ENCODE assay signal across 21 cellular contexts in the genomic region with DNA sequence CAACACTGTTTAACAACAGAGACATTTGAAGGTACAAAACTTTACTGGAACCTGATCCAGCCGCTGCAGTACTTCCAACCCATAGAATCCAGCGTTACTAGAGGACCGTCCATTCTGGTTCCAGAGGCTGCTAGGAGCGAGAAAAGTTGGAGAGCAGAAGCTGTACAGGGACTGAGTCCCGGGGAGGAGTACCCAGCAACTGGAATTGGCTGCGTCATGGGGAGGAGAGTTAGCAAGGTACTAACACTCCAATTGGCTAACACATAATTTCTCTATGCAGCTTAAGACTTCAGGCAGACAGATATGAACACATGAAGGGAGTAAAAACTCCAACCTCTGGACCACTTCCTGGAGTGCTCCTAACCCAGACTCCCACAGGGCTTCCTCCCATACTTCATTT. TPM values are rescaled to one million over a fixed set of nuclear protein-coding genes. Genes with fewer than 3 reads are reported as not detected.
A peak's percentile ranks its signal among the peaks of the same experiment; 100 is the strongest.
DNase-seq lines count a peak whose midpoint lies in the region; ATAC-seq and TF ChIP-seq lines count a peak whose summit lies in the region.
"Had no signal": no experiment of that assay in that cellular context is flagged by ENCODE, and none has a peak within 500 bp of the region (broad histone marks: within the 10 kb centered on the region; RNA-seq: fewer than 3 reads in every experiment).

No MANE protein-coding gene starts in this region.

- CTCF ChIA-PET in activated CD8-positive, alpha-beta memory T cell treated with anti-CD3 and anti-CD28 coated beads, Interleukin-2, amount 10 ng/mL, durations not matched to agents 7 days and 5 days (lab: Charles Lee), result interaction anchor here (1.5 kb wide), 1 partner anchor 26 kb away, joined by 5 read pairs; no protein-coding TSS in a partner anchor
- CTCF ChIA-PET in IMR-90 (lab: Yijun Ruan, JAX), result no interaction called here

- peaks cover 16% of the 10 kb centered on the region for H3K36me3 ChIP-seq in IMR-90 (ENCODE audit: control insufficient read depth, insufficient read depth, low read length)
- H3K36me3 ChIP-seq: BLaER1 had no signal

- peak overlapping the region; percentile 91 for H2BK120ac ChIP-seq in IMR-90 (ENCODE audit: low read depth, low read length)

- no TSS peak for BruUV-seq in IMR-90 (replicated peaks; lab: Mats Ljungman, UMichigan)

- H3K27me3 Mint-ChIP-seq in activated CD8-positive, alpha-beta memory T cell treated with anti-CD3 and anti-CD28 coated beads, Interleukin-2, amount 10 ng/mL, durations not matched to agents 7 days and 5 days, result no peaks in the 10 kb centered on the region
- peaks cover 27% of the 10 kb centered on the region for H3K27me3 Mint-ChIP-seq in brain
- H3K27me3 Mint-ChIP-seq in osteocyte (ENCODE audit: unreplicated experiment), result no peaks in the 10 kb centered on the region
- H3K27me3 Mint-ChIP-seq: activated T-helper 17 cell treated with anti-CD3 and anti-CD28 coated beads, Interleukin-2, amount 50 U/mL, for 72 hours had no signal

- H2AK5ac ChIP-seq in IMR-90 (ENCODE audit: low read depth, low read length), result peak overlapping the region; percentile 96

- H4K8ac ChIP-seq in IMR-90 (ENCODE audit: low read depth in 2 of 2, low read length in 2 of 2), result peak overlapping the region; percentile 40 to 99

- H3K4me3 ChIP-seq in IMR-90 (ENCODE audit: insufficient read depth, low read depth, low read length), result no peak overlapping the region
- H3K4me3 ChIP-seq: A549, BLaER1 had no signal

- H3K79me1 ChIP-seq in IMR-90 (ENCODE audit: low read depth in 1 of 2, low read length in 2 of 2), result peaks cover 15 to 48% of the 10 kb centered on the region in 2 experiments

- no peak overlapping the region for H2AFZ ChIP-seq in IMR-90 (replicated peaks; ENCODE audit: low read length, poor library complexity)

- H3K4ac ChIP-seq in IMR-90 (ENCODE audit: low read depth, low read length), result peak overlapping the region; percentile 91

- ATAC-seq in activated CD8-positive, alpha-beta memory T cell treated with anti-CD3 and anti-CD28 coated beads, Interleukin-2, amount 10 ng/mL, durations not matched to agents 7 days and 5 days, result no peak
- ATAC-seq in IMR-90 (ENCODE audit: low read depth) (no peak), HG02678 (IDR thresholded peaks at IDR 0.05; ENCODE audit: unreplicated experiment) (no peak)
- ATAC-seq: A549; activated T-helper 17 cell treated with anti-CD3 and anti-CD28 coated beads, Interleukin-2, amount 50 U/mL, for 72 hours had no signal

- peak overlapping the region; percentile 94 for H4K91ac ChIP-seq in IMR-90 (ENCODE audit: insufficient read depth, low read depth, low read length)

- peaks cover 27% of the 10 kb centered on the region for H3K4me1 ChIP-seq in IMR-90 (ENCODE audit: control insufficient read depth, insufficient read depth, low read length)

- peak overlapping the region; percentile 22 for H2BK15ac ChIP-seq in IMR-90 (ENCODE audit: low read depth, low read length)

- no peak overlapping the region for H3K4me2 ChIP-seq in IMR-90 (ENCODE audit: low read depth, low read length)
- H3K4me2 ChIP-seq: BLaER1 had no signal

- peak overlapping the region; percentile 96 for H2BK20ac ChIP-seq in IMR-90 (ENCODE audit: low read depth, low read length)

- H4K20me1 ChIP-seq in IMR-90 (ENCODE audit: insufficient read depth, low read length), result peaks cover 28% of the 10 kb centered on the region

- peak; percentile 37 for DNase-seq in activated CD8-positive, alpha-beta memory T cell treated with anti-CD3 and anti-CD28 coated beads, Interleukin-2, amount 10 ng/mL, durations not matched to agents 7 days and 5 days
- no peak for DNase-seq in activated CD8-positive, alpha-beta memory T cell treated with anti-CD3 and anti-CD28 coated beads, Interleukin-2, amount 50 U/mL, for 48 hours
- DNase-seq in IMR-90, result no peak
- peak; percentile 32 for DNase-seq in osteocyte (ENCODE audit: extremely low spot score, unreplicated experiment)
- no peak for DNase-seq in NCI-H1092 treated with DMSO at 0.1 percent for 48 hours (lab: John Stamatoyannopoulos, UW)
- no peak for DNase-seq in stimulated activated CD4-positive, alpha-beta T cell treated with anti-CD3 and anti-CD28 coated beads, Interleukin-15, amount 100 ng/mL, for 24 hours
- DNase-seq: activated CD4-positive, CD25-positive, alpha-beta regulatory T cell treated with anti-CD3 and anti-CD28 coated beads, Interleukin-2, amount 50 U/mL, for 72 hours; glutamatergic neuron; kidney; NCI-H1048; NCI-H187 treated with DMSO at 0.1 percent for 48 hours; NCI-H345; NCI-H774; nucleus accumbens; Right ventricle myocardium superior; trophoblast cell had no signal

- peak overlapping the region; percentile 57; the same call in 1 of the 2 replicates for H3K23ac ChIP-seq in IMR-90 (ENCODE audit: low read depth, low read length)

- H3K9me1 ChIP-seq in IMR-90 (ENCODE audit: insufficient read depth, low read length), result peaks cover 26% of the 10 kb centered on the region

- H3K27ac ChIP-seq in IMR-90 (ENCODE audit: insufficient read depth, low read length), result peak overlapping the region; percentile 70
- H3K27ac ChIP-seq: BLaER1 had no signal

- H3K56ac ChIP-seq in IMR-90 (ENCODE audit: extremely low read depth, insufficient read depth, low read length), result peak overlapping the region; percentile 68; the same call in 1 of the 2 replicates

- H2AK9ac ChIP-seq in IMR-90 (replicated peaks; ENCODE audit: low read depth, low read length, poor library complexity), result peak overlapping the region; percentile 76

- TF ChIP-seq CTCF in IMR-90 (conservative IDR thresholded peaks at IDR 0.05; ENCODE audit: low read depth, low read length) (no peak), brain (conservative IDR thresholded peaks at IDR 0.05) (no peak), osteocyte (IDR thresholded peaks at IDR 0.05) (no peak)

- no peak for TF ChIP-seq RAD21 in IMR-90 (IDR thresholded peaks at IDR 0.05; ENCODE audit: low read length)

- POLR2A ChIA-PET in IMR-90 (lab: Charles Lee; ENCODE audit: unreplicated experiment), result no interaction called here

- H3K27me3 ChIP-seq in IMR-90 (ENCODE audit: control insufficient read depth, insufficient read depth, low read length), result no peaks in the 10 kb centered on the region
- H3K27me3 ChIP-seq: BLaER1 had no signal

- in situ Hi-C loops in IMR-90 (cut with MboI; ENCODE audit: low sequenced_read_pairs), result loop anchor here (25.0 kb wide), 1 partner anchor 440 kb away; no protein-coding TSS in a partner anchor

- H2BK5ac ChIP-seq in IMR-90 (ENCODE audit: low read depth, low read length, poor library complexity, severe bottlenecking), result peak overlapping the region; percentile 97

- dilution Hi-C loops in IMR-90 (cut with HindIII; ENCODE audit: low sequenced_read_pairs, unreplicated experiment), result loop anchor here (25.0 kb wide), 1 partner anchor 115 kb away; no protein-coding TSS in a partner anchor

- H3K14ac ChIP-seq in IMR-90 (replicated peaks; ENCODE audit: low read depth, low read length), result peak overlapping the region; percentile 26; the same call in 1 of the 2 replicates

- H3K27ac Mint-ChIP-seq in activated CD8-positive, alpha-beta memory T cell treated with anti-CD3 and anti-CD28 coated beads, Interleukin-2, amount 10 ng/mL, durations not matched to agents 7 days and 5 days, result no peak overlapping the region
- H3K27ac Mint-ChIP-seq in brain, result peak overlapping the region in 1 of 5 experiments; percentile 34
- peak overlapping the region; percentile 47 for H3K27ac Mint-ChIP-seq in osteocyte (ENCODE audit: unreplicated experiment)

- no peak for TF ChIP-seq POLR2A in IMR-90 (IDR thresholded peaks at IDR 0.05; ENCODE audit: low read depth, low read length)

- H3K4me1 Mint-ChIP-seq in activated CD8-positive, alpha-beta memory T cell treated with anti-CD3 and anti-CD28 coated beads, Interleukin-2, amount 10 ng/mL, durations not matched to agents 7 days and 5 days, result peaks cover 24% of the 10 kb centered on the region
- H3K4me1 Mint-ChIP-seq in brain (peaks cover 26% of the 10 kb centered on the region), osteocyte (ENCODE audit: unreplicated experiment) (peaks cover 50% of the 10 kb centered on the region)

- 100% methylated on average over 1 of the region's 6 CpGs; no CpG with 5 or more reads in 1 of the 2 experiments for WGBS in IMR-90 (ENCODE audit: extremely low coverage in 2 of 2, insufficient read length in 1 of 2), 2 experiments

- H3K36me3 Mint-ChIP-seq in activated CD8-positive, alpha-beta memory T cell treated with anti-CD3 and anti-CD28 coated beads, Interleukin-2, amount 10 ng/mL, durations not matched to agents 7 days and 5 days, result no peaks in the 10 kb centered on the region
- H3K36me3 Mint-ChIP-seq in brain (no peaks in the 10 kb centered on the region), osteocyte (ENCODE audit: unreplicated experiment) (no peaks in the 10 kb centered on the region)

- peak overlapping the region; percentile 70; the same call in 1 of the 2 replicates for H4K5ac ChIP-seq in IMR-90 (ENCODE audit: low read depth, low read length)

- H3K18ac ChIP-seq in IMR-90 (ENCODE audit: low read depth, low read length), result peak overlapping the region; percentile 79

- intact Hi-C loops in IMR-90 (cut with micrococcal nuclease), result loop anchor here (10.0 kb wide), 1 partner anchor 448 kb away; no protein-coding TSS in a partner anchor

- no peak overlapping the region for H3K4me3 Mint-ChIP-seq in activated CD8-positive, alpha-beta memory T cell treated with anti-CD3 and anti-CD28 coated beads, Interleukin-2, amount 10 ng/mL, durations not matched to agents 7 days and 5 days
- H3K4me3 Mint-ChIP-seq in brain (peak overlapping the region in 3 of 5 experiments; percentile 48 to 97 (median 92)), osteocyte (ENCODE audit: unreplicated experiment) (no peak overlapping the region)

- H3K9me3 Mint-ChIP-seq in activated CD8-positive, alpha-beta memory T cell treated with anti-CD3 and anti-CD28 coated beads, Interleukin-2, amount 10 ng/mL, durations not matched to agents 7 days and 5 days (ENCODE audit: low read depth), result no peaks in the 10 kb centered on the region
- H3K9me3 Mint-ChIP-seq in brain (peaks cover 0 to 2% (median 0%) of the 10 kb centered on the region in 5 experiments), osteocyte (ENCODE audit: unreplicated experiment) (no peaks in the 10 kb centered on the region)
- H3K9me3 Mint-ChIP-seq: activated T-helper 17 cell treated with anti-CD3 and anti-CD28 coated beads, Interleukin-2, amount 50 U/mL, for 72 hours had no signal

- H3K9ac ChIP-seq in IMR-90 (ENCODE audit: low read depth, low read length), result no peak overlapping the region
- H3K9ac ChIP-seq: BLaER1 had no signal

- H3K9me3 ChIP-seq in IMR-90 (ENCODE audit: control insufficient read depth, insufficient read depth, low read length), result no peaks in the 10 kb centered on the region
- H3K9me3 ChIP-seq: A549, BLaER1 had no signal

TF ChIP-seq in IMR-90, 13 proteins besides CTCF, POLR2A, EP300 and RAD21 (continues in another document):
- no peak for TF ChIP-seq MAZ (IDR thresholded peaks at IDR 0.05; ENCODE audit: borderline replicate concordance, low read depth, low read length)

RNA-seq across cellular contexts. Expression of gene QSOX1, which starts 2.1 kb away (rescaled TPM):
- total RNA-seq in activated CD8-positive, alpha-beta memory T cell treated with anti-CD3 and anti-CD28 coated beads, Interleukin-2, amount 10 ng/mL, durations not matched to agents 7 days and 5 days, result 10 to 100 TPM; 25.4 to 35.5 TPM
- total RNA-seq in IMR-90 (2012; rRNA removed) (93.3 and 102 TPM in 2 replicates), osteocyte (152 and 162 TPM in 2 replicates)
- polyA plus RNA-seq in IMR-90 (2012; rRNA removed) (765 and 791 TPM in 2 replicates), brain (ENCODE audit: insufficient read depth, low read depth, low replicate concordance) (58.6 TPM)
- 1,392 and 1,573 TPM in 2 replicates for polyA plus RNA-seq in IMR-90 (2012; cell fraction: cytosol; rRNA removed)
- polyA plus RNA-seq in IMR-90 (2012; cell fraction: nucleus; rRNA removed; ENCODE audit: low replicate concordance), result 755 and 1,109 TPM in 2 replicates

Comparison
In these comparisons a context has a peak if more than half of its experiments do, and no peak if none do; other contexts are left out.
1. DNase-seq: peak in activated CD8-positive, alpha-beta memory T cell treated with anti-CD3 and anti-CD28 coated beads, Interleukin-2, amount 10 ng/mL, durations not matched to agents 7 days and 5 days (single experiment) and osteocyte (single experiment); none in activated CD8-positive, alpha-beta memory T cell treated with anti-CD3 and anti-CD28 coated beads, Interleukin-2, amount 50 U/mL, for 48 hours (single experiment), IMR-90 (single experiment), NCI-H1092 treated with DMSO at 0.1 percent for 48 hours (single experiment) and stimulated activated CD4-positive, alpha-beta T cell treated with anti-CD3 and anti-CD28 coated beads, Interleukin-15, amount 100 ng/mL, for 24 hours (single experiment).
2. H3K4me3 Mint-ChIP-seq: peak in brain (3 of 5); none in activated CD8-positive, alpha-beta memory T cell treated with anti-CD3 and anti-CD28 coated beads, Interleukin-2, amount 10 ng/mL, durations not matched to agents 7 days and 5 days (single experiment) and osteocyte (single experiment).